1 cellular context compared by ENCODE assay signal in genomic region chr2:36951030-36951518, GRCh38.
A peak's percentile ranks its signal among the peaks of the same experiment; 100 is the strongest.
TF ChIP-seq lines count a peak whose summit lies in the region.

No MANE protein-coding gene starts in this region.

TF ChIP-seq in K562, 482 proteins besides CTCF, POLR2A, EP300 and RAD21:
- TF ChIP-seq ARID3B (CRISPR knock-in tag; IDR thresholded peaks at IDR 0.05; ENCODE audit: borderline replicate concordance) (no peak), ZNF146 (CRISPR knock-in tag; IDR thresholded peaks at IDR 0.05; ENCODE audit: unreplicated experiment) (no peak), PRDM10 (IDR thresholded peaks at IDR 0.05; ENCODE audit: partially characterized antibody) (peak; percentile 57), ZNF311 (CRISPR knock-in tag; IDR thresholded peaks at IDR 0.05) (no peak), TCF3 (CRISPR knock-in tag; IDR thresholded peaks at IDR 0.05) (peak; percentile 35; the same call in 1 of the 2 replicates), MEIS2 (IDR thresholded peaks at IDR 0.05; ENCODE audit: partially characterized antibody) (peak; percentile 14), CBFA2T3 (IDR thresholded peaks at IDR 0.05) (0 out of 2 replicates have a peak, but pooled peaks have one; percentile 6)
